ENCODE assay signal across 10 cellular contexts in the genomic region with DNA sequence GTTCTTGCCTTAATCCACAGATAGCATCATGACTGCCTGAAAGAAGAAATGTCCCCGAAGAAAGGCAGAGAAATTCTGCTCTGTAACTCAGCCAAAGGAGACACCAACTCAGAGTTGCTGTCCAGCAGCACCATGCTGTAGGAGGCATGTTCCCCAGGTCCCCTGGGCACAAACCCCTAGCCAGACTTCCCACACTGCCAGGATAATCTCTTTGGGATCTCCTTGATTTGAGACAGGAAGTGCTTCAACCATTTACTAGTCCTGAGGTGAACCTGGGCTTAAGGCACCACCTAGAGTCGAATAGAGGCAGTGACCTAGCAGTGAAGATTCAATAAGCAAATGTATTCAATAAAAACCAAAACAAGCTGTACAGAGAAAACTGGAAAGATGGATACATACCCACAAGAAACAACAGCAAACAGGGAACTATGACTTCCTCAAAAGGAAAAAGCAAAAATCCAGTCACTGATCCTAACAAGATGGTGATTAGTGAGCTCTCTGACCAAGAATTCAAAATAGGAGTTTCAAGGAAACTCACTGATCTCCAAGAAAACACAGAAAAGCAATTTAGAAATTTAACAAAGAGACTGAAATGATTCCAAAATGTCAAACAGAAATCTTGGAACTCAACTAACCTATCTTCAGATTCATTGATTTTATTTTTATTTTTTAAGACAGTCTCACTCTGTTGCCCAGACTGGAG. TPM values are rescaled to one million over a fixed set of nuclear protein-coding genes. Genes with fewer than 3 reads are reported as not detected.
DNase-seq lines count a peak whose midpoint lies in the region; ATAC-seq and TF ChIP-seq lines count a peak whose summit lies in the region.
"Had no signal": no experiment of that assay in that cellular context is flagged by ENCODE, and none has a peak within 500 bp of the region (broad histone marks: within the 10 kb centered on the region; RNA-seq: fewer than 3 reads in every experiment).

No MANE protein-coding gene starts in this region.

- no peak overlapping the region for H3K27ac ChIP-seq in RWPE1

- ATAC-seq in mucosa of descending colon (peak; percentile 56), GM18907 (IDR thresholded peaks at IDR 0.05; ENCODE audit: unreplicated experiment) (no peak), HG03196 (IDR thresholded peaks at IDR 0.05; ENCODE audit: unreplicated experiment) (no peak)

- DNase-seq in DMS53 treated with DMSO at 0.1 percent for 48 hours (lab: John Stamatoyannopoulos, UW; ENCODE audit: unreplicated experiment) (peak; percentile 27), HuH-7 (ENCODE audit: low spot score) (peak; percentile 50), RWPE1 (ENCODE audit: low spot score) (peak; percentile 48), astrocyte of the hippocampus (ENCODE audit: low read depth, low spot score) (peak; percentile 5), mucosa of descending colon (peak in 1 of 3 donors; percentile 19), GOT3 (lab: John Stamatoyannopoulos, UW) (no peak)

- no peaks in the 10 kb centered on the region for H3K4me1 ChIP-seq in mucosa of descending colon (ENCODE audit: low read depth)

- TF ChIP-seq CTCF in RWPE1 (conservative IDR thresholded peaks at IDR 0.05; ENCODE audit: low read depth) (peak; percentile 60), mucosa of descending colon (IDR thresholded peaks at IDR 0.05) (no peak)

- POLR2A ChIA-PET in RWPE1 (lab: Yijun Ruan, JAX; ENCODE audit: low non-redundant PET) = no interaction called here

- intact Hi-C loops in mucosa of descending colon (cut with DNase I, micrococcal nuclease) = no loop called here

- H3K4me3 ChIP-seq in mucosa of descending colon = no peak overlapping the region

- no peaks in the 10 kb centered on the region for H3K9me3 ChIP-seq in mucosa of descending colon

- no peaks in the 10 kb centered on the region for H3K36me3 ChIP-seq in mucosa of descending colon (ENCODE audit: low read depth)

- CTCF ChIA-PET in RWPE1 (lab: Yijun Ruan, JAX) = interaction anchor here (0.6 to 0.8 kb wide), 5 partner anchors 11 to 167 kb away, joined by 3 to 8 read pairs (median 3); no protein-coding TSS in a partner anchor

RNA-seq across cellular contexts. Expression of a gene that starts 5.7 kb away (rescaled TPM):
- total RNA-seq in mucosa of descending colon = not detected
- total RNA-seq: skeletal muscle tissue; T-helper 1 cell treated with Interleukin-12 subunit alpha and Interleukin-12 subunit beta and Interleukin-4 antibody, amounts not matched to agents 30 ng/mL and 1 ng/mL, for 36 hours had no signal

RNA-seq across cellular contexts. Expression of a gene that starts 20.0 kb away (rescaled TPM):
- not detected for total RNA-seq in mucosa of descending colon
- total RNA-seq: T-helper 1 cell treated with Interleukin-12 subunit alpha and Interleukin-12 subunit beta and Interleukin-4 antibody, amounts not matched to agents 30 ng/mL and 1 ng/mL, for 36 hours had no signal

RNA-seq across cellular contexts. Expression of a gene that starts 24.3 kb away (rescaled TPM):
- not detected for total RNA-seq in mucosa of descending colon
- total RNA-seq: skeletal muscle tissue had no signal

RNA-seq across cellular contexts. Expression of a gene that starts 46.5 kb away (rescaled TPM):
- total RNA-seq in mucosa of descending colon = 10 to 100 TPM; 12.9 to 18.5 (median 14.7) TPM
